Comparison of ENCODE assay signal across 8 cellular contexts in the genomic region with DNA sequence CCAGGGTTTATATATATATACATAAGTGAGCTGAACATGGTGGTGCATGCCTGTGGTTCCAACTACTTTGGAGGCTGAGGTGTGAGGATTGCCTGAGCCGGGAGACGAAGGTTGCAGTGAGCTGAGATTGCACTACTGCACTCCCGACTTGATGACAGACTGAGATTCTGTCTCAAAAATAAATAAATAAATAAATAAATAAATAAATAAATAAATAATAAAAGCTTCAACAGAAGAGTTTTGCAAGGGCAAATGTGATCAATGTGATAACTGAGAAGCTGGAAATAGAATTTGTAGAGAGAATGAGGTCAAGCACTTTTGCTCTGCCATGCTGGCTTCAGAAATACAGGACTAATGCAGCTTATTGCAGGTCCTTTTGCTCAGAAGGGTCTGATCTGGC.
"Had no signal": no experiment of that assay in that cellular context is flagged by ENCODE, and none has a peak within 500 bp of the region (broad histone marks: within the 10 kb centered on the region; RNA-seq: fewer than 3 reads in every experiment).

No MANE protein-coding gene starts in this region.

- FAIRE-seq: G401.6, GM12878, GM12891, GM12892, GM18507, GM19239 had no signal

- DNase-seq: GDM1, GF-D8 had no signal

- ATAC-seq: GM12878 had no signal

- H3K4me3 ChIP-seq: GM12878 had no signal
